Comparison of ENCODE assay signal across 22 cellular contexts in genomic region chr4:141154725-141155124, GRCh38. TPM values are rescaled to one million over a fixed set of nuclear protein-coding genes. Genes with fewer than 3 reads are reported as not detected.
"Had no signal": no experiment of that assay in that cellular context is flagged by ENCODE, and none has a peak within 500 bp of the region (broad histone marks: within the 10 kb centered on the region; RNA-seq: fewer than 3 reads in every experiment).

No MANE protein-coding gene starts in this region.

- H3K9me3 Mint-ChIP-seq: activated T-cell treated with anti-CD3 and anti-CD28 coated beads, Interleukin-2, amount 50 U/mL, for 24 hours; activated T-helper 2 cell treated with anti-CD3 and anti-CD28 coated beads, Interferon-gamma antibody, Interleukin-2, Interleukin-4, amounts not matched to agents 10 μg/mL and 5 μg/mL and 100 μg/mL, durations not matched to agents 14 hours and 24 hours and 36 hours; memory B cell; naive thymus-derived CD4-positive, alpha-beta T cell; neural crest cell; T-cell; T-helper 2 cell treated with Interferon-gamma antibody and Interleukin-4, amounts not matched to agents 5 μg/mL and 100 μg/mL, for 36 hours; type B pancreatic cell; WTC11 had no signal

- ATAC-seq: mucosa of descending colon; naive thymus-derived CD4-positive, alpha-beta T cell; T-cell; WTC11 had no signal

- H3K4me3 Mint-ChIP-seq: activated naive CD8-positive, alpha-beta T cell; activated T-cell treated with anti-CD3 and anti-CD28 coated beads, Interleukin-2, amount 50 U/mL, for 24 hours; memory B cell; naive thymus-derived CD4-positive, alpha-beta T cell; neural crest cell; T-cell; T-helper 2 cell treated with Interferon-gamma antibody and Interleukin-4, amounts not matched to agents 5 μg/mL and 100 μg/mL, for 36 hours; type B pancreatic cell; WTC11 had no signal

- H3K36me3 ChIP-seq: adrenal gland, thoracic aorta had no signal

- H3K27me3 ChIP-seq: adrenal gland had no signal

- H3K4me1 Mint-ChIP-seq: memory B cell; naive thymus-derived CD4-positive, alpha-beta T cell; neural crest cell; T-cell; WTC11 had no signal

- DNase-seq: activated CD4-positive, alpha-beta T cell treated with anti-CD3 and anti-CD28 coated beads, Interleukin-2, amount 50 U/mL, for 4 hours; activated CD8-positive, alpha-beta memory T cell treated with anti-CD3 and anti-CD28 coated beads for 24 hours; activated CD8-positive, alpha-beta memory T cell treated with anti-CD3 and anti-CD28 coated beads, Interleukin-2, amount 50 U/mL, for 4 hours; activated naive CD4-positive, alpha-beta T cell; activated T-cell treated with anti-CD3 and anti-CD28 coated beads, Interleukin-2, amount 50 U/mL, for 24 hours; hypothalamus; mucosa of descending colon; naive thymus-derived CD4-positive, alpha-beta T cell; posterior cingulate gyrus; stimulated activated CD4-positive, alpha-beta T cell treated with anti-CD3 and anti-CD28 coated beads, Interleukin-4, amount 100 ng/mL, for 24 hours; stimulated activated naive CD4-positive, alpha-beta T cell treated with Interleukin-2 at 50 U/mL for 16 hours; T-cell had no signal

- FAIRE-seq: TTC549 had no signal

- H3K36me3 Mint-ChIP-seq: activated naive CD8-positive, alpha-beta T cell; memory B cell; naive thymus-derived CD4-positive, alpha-beta T cell; T-cell; type B pancreatic cell; WTC11 had no signal

- H3K27ac Mint-ChIP-seq: activated naive CD8-positive, alpha-beta T cell; activated T-cell treated with anti-CD3 and anti-CD28 coated beads, Interleukin-2, amount 50 U/mL, for 24 hours; activated T-helper 2 cell treated with anti-CD3 and anti-CD28 coated beads, Interferon-gamma antibody, Interleukin-2, Interleukin-4, amounts not matched to agents 10 μg/mL and 5 μg/mL and 100 μg/mL, durations not matched to agents 14 hours and 24 hours and 36 hours; memory B cell; naive thymus-derived CD4-positive, alpha-beta T cell; T-cell; T-helper 2 cell treated with Interferon-gamma antibody and Interleukin-4, amounts not matched to agents 5 μg/mL and 100 μg/mL, for 36 hours; type B pancreatic cell; WTC11 had no signal

- H3K9me3 ChIP-seq: adrenal gland, mucosa of descending colon, thoracic aorta had no signal

- H3K27ac ChIP-seq: adrenal gland, thoracic aorta had no signal

- H3K4me3 ChIP-seq: adrenal gland, mucosa of descending colon, thoracic aorta had no signal

RNA-seq across cellular contexts. Expression of gene RNF150, which starts 21.5 kb away (rescaled TPM):
- polyA plus RNA-seq: naive thymus-derived CD4-positive, alpha-beta T cell had no signal
